20 cellular contexts compared by ENCODE assay signal in the genomic region with DNA sequence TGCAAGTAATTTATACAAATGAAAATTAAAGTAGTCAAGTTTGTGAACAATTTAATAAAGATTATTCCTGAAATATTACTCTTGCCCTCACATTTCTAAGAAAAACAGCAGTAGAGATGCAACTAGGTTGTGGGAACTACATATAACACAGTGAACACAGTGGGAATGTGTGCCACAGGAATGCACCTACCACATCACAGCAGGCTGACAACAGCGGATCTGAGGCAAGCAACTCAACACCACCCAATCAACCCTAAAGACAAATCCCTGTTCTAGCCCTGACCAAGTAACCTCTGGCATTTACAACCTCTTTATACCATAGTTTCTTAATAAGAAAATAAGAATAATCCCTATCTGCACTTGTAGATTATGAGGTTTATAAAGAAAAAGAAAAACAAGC. TPM values are rescaled to one million over a fixed set of nuclear protein-coding genes. Genes with fewer than 3 reads are reported as not detected.
DNase-seq lines count a peak whose midpoint lies in the region; FAIRE-seq and TF ChIP-seq lines count a peak whose summit lies in the region.
"Had no signal": no experiment of that assay in that cellular context is flagged by ENCODE, and none has a peak within 500 bp of the region (broad histone marks: within the 10 kb centered on the region; RNA-seq: fewer than 3 reads in every experiment).

No MANE protein-coding gene starts in this region.

- H3K9me2 ChIP-seq in GM23248 (ENCODE audit: insufficient read depth) = no peaks in the 10 kb centered on the region

- H2AFZ ChIP-seq in GM23248 (no peak overlapping the region), astrocyte (ENCODE audit: low read depth, low read length) (no peak overlapping the region)

- no peak for TF ChIP-seq CTCF in astrocyte (IDR thresholded peaks at IDR 0.05; ENCODE audit: insufficient read depth, low read depth, low read length)

- H3K27me3 Mint-ChIP-seq in astrocyte (ENCODE audit: low read depth, unreplicated experiment) = no peaks in the 10 kb centered on the region
- H3K27me3 Mint-ChIP-seq: CD4-positive, CD25-positive, alpha-beta regulatory T cell had no signal

- DNase-seq in GM23248 = peak; percentile 5
- DNase-seq in astrocyte (ENCODE audit: low read depth) = peak; percentile 83
- DNase-seq in fibroblast of peridontal ligament (ENCODE audit: extremely low read depth) = peak; percentile 40
- peak; percentile 60 for DNase-seq in non-pigmented ciliary epithelial cell (ENCODE audit: low read depth)
- DNase-seq in MG63 = no peak
- no peak for DNase-seq in NCI-H1436 (lab: John Stamatoyannopoulos, UW)
- no peak for DNase-seq in HAP-1 (ENCODE audit: low spot score in 2 of 2)
- no peak for DNase-seq in epidermal melanocyte (ENCODE audit: insufficient read length, low spot score)
- DNase-seq: BE2C; CD4-positive, CD25-positive, alpha-beta regulatory T cell; COR-L47; DMS 273 treated with DMSO at 0.1 percent for 48 hours; GDM1; KBM-7; MV-4-11; NCI-H1930; NCI-H226; NCI-H524 treated with DMSO at 0.1 percent for 48 hours; RPMI8226; SHP77 treated with DMSO at 0.1 percent for 48 hours had no signal

- no peak overlapping the region for H3K4me3 ChIP-seq in GM23248
- no peak overlapping the region for H3K4me3 ChIP-seq in astrocyte (ENCODE audit: insufficient read depth, low read depth, low read length)
- no peak overlapping the region for H3K4me3 ChIP-seq in MG63
- no peak overlapping the region for H3K4me3 ChIP-seq in HAP-1

- peaks cover 100% of the 10 kb centered on the region for H3K79me2 ChIP-seq in GM23248 (ENCODE audit: insufficient read depth)
- H3K79me2 ChIP-seq in astrocyte (ENCODE audit: insufficient read depth, low read length) = peaks cover 100% of the 10 kb centered on the region

- H3K9ac ChIP-seq in GM23248 (no peak overlapping the region), astrocyte (ENCODE audit: low read length) (no peak overlapping the region)

- no peaks in the 10 kb centered on the region for H3K36me3 ChIP-seq in GM23248 (ENCODE audit: low read depth)
- H3K36me3 ChIP-seq in astrocyte (ENCODE audit: insufficient read depth, low read length) = no peaks in the 10 kb centered on the region
- no peaks in the 10 kb centered on the region for H3K36me3 ChIP-seq in MG63
- H3K36me3 ChIP-seq in HAP-1 (replicated peaks) = no peaks in the 10 kb centered on the region
- H3K36me3 ChIP-seq: BE2C had no signal

- WGBS in GM23248 (ENCODE audit: low coverage in 1 of 2, low lambda C conversion rate in 2 of 2, missing lambda C conversion rate in 2 of 2), 2 experiments = 100% methylated on average over 1 of the region's 1 CpG

- H4K20me1 ChIP-seq in GM23248 (ENCODE audit: insufficient read depth) (no peaks in the 10 kb centered on the region), astrocyte (ENCODE audit: insufficient read depth, low read length) (peaks cover 29% of the 10 kb centered on the region)

- in situ Hi-C loops in GM23248 (cut with MboI) (no loop called here), HAP-1 (cut with MboI; ENCODE audit: low sequenced_read_pairs) (no loop called here)

- H3K4me1 ChIP-seq in GM23248 (ENCODE audit: insufficient read depth) (peaks cover 26% of the 10 kb centered on the region), astrocyte (ENCODE audit: insufficient read depth, low read length) (peaks cover 16% of the 10 kb centered on the region), HAP-1 (peaks cover 15% of the 10 kb centered on the region)

- H3F3A ChIP-seq in GM23248 (ENCODE audit: insufficient read depth) = peaks cover 22% of the 10 kb centered on the region

- peak overlapping the region; percentile 29 for H3K4me3 Mint-ChIP-seq in astrocyte (ENCODE audit: unreplicated experiment)
- H3K4me3 Mint-ChIP-seq: CD4-positive, CD25-positive, alpha-beta regulatory T cell had no signal

- H3K9me3 ChIP-seq in GM23248 (ENCODE audit: low read depth) (no peaks in the 10 kb centered on the region), astrocyte (ENCODE audit: insufficient read depth, low read depth, low read length) (no peaks in the 10 kb centered on the region), MG63 (no peaks in the 10 kb centered on the region), HAP-1 (no peaks in the 10 kb centered on the region)
- H3K9me3 ChIP-seq: BE2C had no signal

- FAIRE-seq in astrocyte (lab: Jason Lieb, UNC) = no peak

- no peaks in the 10 kb centered on the region for H3K27me3 ChIP-seq in GM23248 (replicated peaks; ENCODE audit: insufficient read depth)
- H3K27me3 ChIP-seq in astrocyte (ENCODE audit: insufficient read depth, low read length) = no peaks in the 10 kb centered on the region
- no peaks in the 10 kb centered on the region for H3K27me3 ChIP-seq in MG63
- no peaks in the 10 kb centered on the region for H3K27me3 ChIP-seq in HAP-1 (ENCODE audit: low read depth)
- H3K27me3 ChIP-seq: BE2C had no signal

- no peak overlapping the region for H3K27ac ChIP-seq in GM23248
- H3K27ac ChIP-seq in astrocyte (ENCODE audit: low read depth, low read length) = no peak overlapping the region

- H3K4me2 ChIP-seq in GM23248 (ENCODE audit: unreplicated experiment) (no peak overlapping the region), astrocyte (ENCODE audit: low read length) (no peak overlapping the region)

- H3K36me3 Mint-ChIP-seq in astrocyte (ENCODE audit: low read depth, unreplicated experiment) = no peaks in the 10 kb centered on the region
- H3K36me3 Mint-ChIP-seq: CD4-positive, CD25-positive, alpha-beta regulatory T cell had no signal

- H3K4me1 Mint-ChIP-seq in astrocyte (ENCODE audit: low read depth, unreplicated experiment) = peaks cover 34% of the 10 kb centered on the region
- H3K4me1 Mint-ChIP-seq: CD4-positive, CD25-positive, alpha-beta regulatory T cell had no signal

- no peaks in the 10 kb centered on the region for H3K9me3 Mint-ChIP-seq in astrocyte (ENCODE audit: unreplicated experiment)

- peak overlapping the region; percentile 78 for H3K27ac Mint-ChIP-seq in astrocyte (ENCODE audit: unreplicated experiment)
- H3K27ac Mint-ChIP-seq: CD4-positive, CD25-positive, alpha-beta regulatory T cell had no signal

RNA-seq across cellular contexts. Expression of a gene that starts 23.4 kb away (rescaled TPM):
- total RNA-seq in GM23248 (2014; rRNA removed; shearing (Covaris generic)) = 87.4 and 116 TPM in 2 replicates
- polyA plus RNA-seq in GM23248 (2016; fragmentation: Nextera tagmentation; extraction: Ambion mirVana) = 103 and 107 TPM in 2 replicates
- 54.6 and 58.0 TPM in 2 replicates for total RNA-seq in astrocyte
- 40.0 and 67.9 TPM in 2 replicates for total RNA-seq in MG63 (2014; rRNA removed; shearing (Covaris generic); ENCODE audit: low replicate concordance)

Comparison
In these comparisons a context has a peak if more than half of its experiments do, and no peak if none do; other contexts are left out.
1. DNase-seq: peak in GM23248 (single experiment), astrocyte (single experiment), fibroblast of peridontal ligament (single experiment) and non-pigmented ciliary epithelial cell (single experiment); none in MG63 (single experiment), NCI-H1436 (single experiment), HAP-1 (0 of 2) and epidermal melanocyte (single experiment).